30 cellular contexts compared by ENCODE assay signal in genomic region chrX:130139474-130140201, GRCh38. TPM values are rescaled to one million over a fixed set of nuclear protein-coding genes. Genes with fewer than 3 reads are reported as not detected.
DNase-seq lines count a peak whose midpoint lies in the region; ATAC-seq, FAIRE-seq and TF ChIP-seq lines count a peak whose summit lies in the region.
"Had no signal": no experiment of that assay in that cellular context is flagged by ENCODE, and none has a peak within 500 bp of the region (broad histone marks: within the 10 kb centered on the region; RNA-seq: fewer than 3 reads in every experiment).

No MANE protein-coding gene starts in this region.

- in situ Hi-C loops in KBM-7 (cut with MboI; ENCODE audit: low pct_unique_long_range_greater_than_20kb, low sequenced_read_pairs), result no loop called here

- no peak for DNase-seq in GM12892 (ENCODE audit: insufficient read length)
- peak; percentile 71 for DNase-seq in KBM-7
- DNase-seq in OCI-M1 (lab: John Stamatoyannopoulos, UW), result peak; percentile 60
- DNase-seq in iPS-NIHi11 (ENCODE audit: low spot score), result peak; percentile 30
- no peak for DNase-seq in activated T-cell treated with anti-CD3 and anti-CD28 coated beads, Interleukin-2, amount 50 U/mL, for 1 hour
- DNase-seq in stimulated activated CD4-positive, alpha-beta T cell treated with anti-CD3 and anti-CD28 coated beads, Interleukin-15, amount 100 ng/mL, for 24 hours, result no peak
- DNase-seq in natural killer cell treated with Interleukin-12 subunit alpha and Interleukin-12 subunit beta and Interleukin-15 and Interleukin-18, amount 100 ng/mL, for 72 hours (ENCODE audit: low spot score), result no peak
- DNase-seq: activated CD4-positive, alpha-beta memory T cell treated with anti-CD3 and anti-CD28 coated beads, Interleukin-2, amount 10 ng/mL, durations not matched to agents 7 days and 5 days; activated naive CD4-positive, alpha-beta T cell treated with Interleukin-2 at 50 U/mL for 16 hours; activated T-cell treated with anti-CD3 and anti-CD28 coated beads, Interleukin-2, amount 50 U/mL, for 4 hours; aorta; CD4-positive, alpha-beta T cell; DMS 273 treated with DMSO at 0.1 percent for 48 hours; effector CD4-positive, alpha-beta T cell; gastrocnemius medialis; GF-D8; HCEC 1CT; Karpas-422; kidney glomerular epithelial cell; mammary epithelial cell; NCI-H1048; NCI-H2081 treated with DMSO at 0.1 percent for 48 hours; NCI-H69; right cardiac atrium; T-helper 9 cell; trophoblast cell had no signal

- no peak overlapping the region for H3K4me3 Mint-ChIP-seq in natural killer cell treated with Interleukin-12 subunit alpha and Interleukin-12 subunit beta and Interleukin-15 and Interleukin-18, amount 100 ng/mL, for 72 hours
- H3K4me3 Mint-ChIP-seq: activated CD4-positive, alpha-beta memory T cell treated with anti-CD3 and anti-CD28 coated beads, Interleukin-2, amount 10 ng/mL, durations not matched to agents 7 days and 5 days; activated T-cell treated with anti-CD3 and anti-CD28 coated beads, Interleukin-2, amount 50 U/mL, for 4 hours; CD4-positive, alpha-beta T cell; central memory CD8-positive, alpha-beta T cell had no signal

- peaks cover 0 to 11% of the 10 kb centered on the region in 2 donors for H3K27me3 Mint-ChIP-seq in natural killer cell treated with Interleukin-12 subunit alpha and Interleukin-12 subunit beta and Interleukin-15 and Interleukin-18, amount 100 ng/mL, for 72 hours
- H3K27me3 Mint-ChIP-seq: activated CD4-positive, alpha-beta memory T cell treated with anti-CD3 and anti-CD28 coated beads, Interleukin-2, amount 10 ng/mL, durations not matched to agents 7 days and 5 days; CD4-positive, alpha-beta T cell; central memory CD8-positive, alpha-beta T cell had no signal

- H3K27ac Mint-ChIP-seq in natural killer cell treated with Interleukin-12 subunit alpha and Interleukin-12 subunit beta and Interleukin-15 and Interleukin-18, amount 100 ng/mL, for 72 hours, result peak overlapping the region in 1 of 2 donors; percentile 4
- H3K27ac Mint-ChIP-seq: activated CD4-positive, alpha-beta memory T cell treated with anti-CD3 and anti-CD28 coated beads, Interleukin-2, amount 10 ng/mL, durations not matched to agents 7 days and 5 days; CD4-positive, alpha-beta T cell had no signal

- H3K36me3 Mint-ChIP-seq in natural killer cell treated with Interleukin-12 subunit alpha and Interleukin-12 subunit beta and Interleukin-15 and Interleukin-18, amount 100 ng/mL, for 72 hours, result peaks cover 24% of the 10 kb centered on the region

- peak; percentile 40 for FAIRE-seq in GM12892 (lab: Jason Lieb, UNC)

- TF ChIP-seq POLR2A in GM12892 (IDR thresholded peaks at IDR 0.05; ENCODE audit: low read depth, low read length), result no peak

- peaks cover 0 to 3% of the 10 kb centered on the region in 2 donors for H3K4me1 Mint-ChIP-seq in natural killer cell treated with Interleukin-12 subunit alpha and Interleukin-12 subunit beta and Interleukin-15 and Interleukin-18, amount 100 ng/mL, for 72 hours (ENCODE audit: low read depth in 2 of 2)
- H3K4me1 Mint-ChIP-seq: activated CD4-positive, alpha-beta memory T cell treated with anti-CD3 and anti-CD28 coated beads, Interleukin-2, amount 10 ng/mL, durations not matched to agents 7 days and 5 days had no signal

- no peak for ATAC-seq in HG02885 (IDR thresholded peaks at IDR 0.05; ENCODE audit: poor library complexity, unreplicated experiment)
- no peak for ATAC-seq in natural killer cell treated with Interleukin-12 subunit alpha and Interleukin-12 subunit beta and Interleukin-15 and Interleukin-18, amount 100 ng/mL, for 72 hours
- ATAC-seq: activated CD4-positive, CD25-positive, alpha-beta regulatory T cell treated with anti-CD3 and anti-CD28 coated beads, Interleukin-2, amount 50 U/mL, for 24 hours; activated T-cell treated with anti-CD3 and anti-CD28 coated beads, Interleukin-2, amount 50 U/mL, for 4 hours; gastrocnemius medialis had no signal

- no peaks in the 10 kb centered on the region for H3K9me3 Mint-ChIP-seq in natural killer cell treated with Interleukin-12 subunit alpha and Interleukin-12 subunit beta and Interleukin-15 and Interleukin-18, amount 100 ng/mL, for 72 hours
- H3K9me3 Mint-ChIP-seq: activated CD4-positive, alpha-beta memory T cell treated with anti-CD3 and anti-CD28 coated beads, Interleukin-2, amount 10 ng/mL, durations not matched to agents 7 days and 5 days; activated T-cell treated with anti-CD3 and anti-CD28 coated beads, Interleukin-2, amount 50 U/mL, for 4 hours; CD4-positive, alpha-beta T cell; central memory CD8-positive, alpha-beta T cell had no signal

RNA-seq across cellular contexts. Expression of gene AIFM1, which starts 26.0 kb away (rescaled TPM):
- polyA plus RNA-seq in GM12892 (2012; ENCODE audit: missing spikeins), result 50.1 TPM
- total RNA-seq in natural killer cell treated with Interleukin-12 subunit alpha and Interleukin-12 subunit beta and Interleukin-15 and Interleukin-18, amount 100 ng/mL, for 72 hours, result 10 to 100 TPM; 38.6 to 49.1 TPM

RNA-seq across cellular contexts. Expression of gene ELF4, which starts 29.3 kb away (rescaled TPM):
- 12.9 TPM for polyA plus RNA-seq in GM12892 (2012; ENCODE audit: missing spikeins)
- 10 to 100 TPM; 38.8 to 71.0 TPM for total RNA-seq in natural killer cell treated with Interleukin-12 subunit alpha and Interleukin-12 subunit beta and Interleukin-15 and Interleukin-18, amount 100 ng/mL, for 72 hours

RNA-seq across cellular contexts. Expression of gene RAB33A, which starts 32.1 kb away (rescaled TPM):
- polyA plus RNA-seq in GM12892 (2012; ENCODE audit: missing spikeins), result 21.6 TPM
- total RNA-seq in natural killer cell treated with Interleukin-12 subunit alpha and Interleukin-12 subunit beta and Interleukin-15 and Interleukin-18, amount 100 ng/mL, for 72 hours, result 10 to 100 TPM; 25.4 to 44.2 TPM
- total RNA-seq: gastrocnemius medialis, HT-29, mammary epithelial cell had no signal

Comparison
In these comparisons a context has a peak if more than half of its experiments do, and no peak if none do; other contexts are left out.
1. DNase-seq: peak in KBM-7 (single experiment), OCI-M1 (single experiment) and iPS-NIHi11 (single experiment); none in GM12892 (single experiment), activated T-cell treated with anti-CD3 and anti-CD28 coated beads, Interleukin-2, amount 50 U/mL, for 1 hour (single experiment), stimulated activated CD4-positive, alpha-beta T cell treated with anti-CD3 and anti-CD28 coated beads, Interleukin-15, amount 100 ng/mL, for 24 hours (single experiment) and natural killer cell treated with Interleukin-12 subunit alpha and Interleukin-12 subunit beta and Interleukin-15 and Interleukin-18, amount 100 ng/mL, for 72 hours (single experiment).